1 cellular context compared by ENCODE assay signal in genomic region chr17:40648326-40648968, GRCh38.
TF ChIP-seq lines count a peak whose summit lies in the region.

No MANE protein-coding gene starts in this region.

TF ChIP-seq in HepG2, 621 proteins besides CTCF, POLR2A, EP300 and RAD21 (continued from another document):
- TF ChIP-seq, protein P1, sequence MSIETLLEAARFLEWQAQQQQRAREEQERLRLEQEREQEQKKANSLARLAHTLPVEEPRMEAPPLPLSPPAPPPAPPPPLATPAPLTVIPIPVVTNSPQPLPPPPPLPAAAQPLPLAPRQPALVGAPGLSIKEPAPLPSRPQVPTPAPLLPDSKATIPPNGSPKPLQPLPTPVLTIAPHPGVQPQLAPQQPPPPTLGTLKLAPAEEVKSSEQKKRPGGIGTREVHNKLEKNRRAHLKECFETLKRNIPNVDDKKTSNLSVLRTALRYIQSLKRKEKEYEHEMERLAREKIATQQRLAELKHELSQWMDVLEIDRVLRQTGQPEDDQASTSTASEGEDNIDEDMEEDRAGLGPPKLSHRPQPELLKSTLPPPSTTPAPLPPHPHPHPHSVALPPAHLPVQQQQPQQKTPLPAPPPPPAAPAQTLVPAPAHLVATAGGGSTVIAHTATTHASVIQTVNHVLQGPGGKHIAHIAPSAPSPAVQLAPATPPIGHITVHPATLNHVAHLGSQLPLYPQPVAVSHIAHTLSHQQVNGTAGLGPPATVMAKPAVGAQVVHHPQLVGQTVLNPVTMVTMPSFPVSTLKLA (IDR thresholded peaks at IDR 0.05) = no peak
- no peak for TF ChIP-seq MAF1 (CRISPR knock-in tag; IDR thresholded peaks at IDR 0.05; ENCODE audit: borderline replicate concordance)
- no peak for TF ChIP-seq FOXO4 (CRISPR knock-in tag; conservative IDR thresholded peaks at IDR 0.05)
- TF ChIP-seq NFE2 (CRISPR knock-in tag; IDR thresholded peaks at IDR 0.05) = no peak
- no peak; the same call in 1 of the 2 replicates for TF ChIP-seq IRF2 (CRISPR knock-in tag; IDR thresholded peaks at IDR 0.05)
- TF ChIP-seq TEAD2 (CRISPR knock-in tag; IDR thresholded peaks at IDR 0.05) = no peak; the same call in 1 of the 2 replicates
- TF ChIP-seq TIGD3 (CRISPR knock-in tag; IDR thresholded peaks at IDR 0.05; ENCODE audit: borderline replicate concordance) = no peak
- peak; percentile 8; the same call in 1 of the 2 replicates for TF ChIP-seq FOXO1 (CRISPR knock-in tag; IDR thresholded peaks at IDR 0.05)
- TF ChIP-seq, protein P2, sequence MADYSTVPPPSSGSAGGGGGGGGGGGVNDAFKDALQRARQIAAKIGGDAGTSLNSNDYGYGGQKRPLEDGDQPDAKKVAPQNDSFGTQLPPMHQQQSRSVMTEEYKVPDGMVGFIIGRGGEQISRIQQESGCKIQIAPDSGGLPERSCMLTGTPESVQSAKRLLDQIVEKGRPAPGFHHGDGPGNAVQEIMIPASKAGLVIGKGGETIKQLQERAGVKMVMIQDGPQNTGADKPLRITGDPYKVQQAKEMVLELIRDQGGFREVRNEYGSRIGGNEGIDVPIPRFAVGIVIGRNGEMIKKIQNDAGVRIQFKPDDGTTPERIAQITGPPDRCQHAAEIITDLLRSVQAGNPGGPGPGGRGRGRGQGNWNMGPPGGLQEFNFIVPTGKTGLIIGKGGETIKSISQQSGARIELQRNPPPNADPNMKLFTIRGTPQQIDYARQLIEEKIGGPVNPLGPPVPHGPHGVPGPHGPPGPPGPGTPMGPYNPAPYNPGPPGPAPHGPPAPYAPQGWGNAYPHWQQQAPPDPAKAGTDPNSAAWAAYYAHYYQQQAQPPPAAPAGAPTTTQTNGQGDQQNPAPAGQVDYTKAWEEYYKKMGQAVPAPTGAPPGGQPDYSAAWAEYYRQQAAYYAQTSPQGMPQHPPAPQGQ (CRISPR knock-in tag; IDR thresholded peaks at IDR 0.05; ENCODE audit: borderline replicate concordance) = no peak
- TF ChIP-seq, protein P3, sequence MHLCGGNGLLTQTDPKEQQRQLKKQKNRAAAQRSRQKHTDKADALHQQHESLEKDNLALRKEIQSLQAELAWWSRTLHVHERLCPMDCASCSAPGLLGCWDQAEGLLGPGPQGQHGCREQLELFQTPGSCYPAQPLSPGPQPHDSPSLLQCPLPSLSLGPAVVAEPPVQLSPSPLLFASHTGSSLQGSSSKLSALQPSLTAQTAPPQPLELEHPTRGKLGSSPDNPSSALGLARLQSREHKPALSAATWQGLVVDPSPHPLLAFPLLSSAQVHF (CRISPR knock-in tag; IDR thresholded peaks at IDR 0.05) = no peak; the same call in 1 of the 2 replicates
- no peak for TF ChIP-seq ZNF280D (CRISPR knock-in tag; IDR thresholded peaks at IDR 0.05)
- no peak for TF ChIP-seq ZNF121 (CRISPR knock-in tag; IDR thresholded peaks at IDR 0.05)
- TF ChIP-seq, protein P4, sequence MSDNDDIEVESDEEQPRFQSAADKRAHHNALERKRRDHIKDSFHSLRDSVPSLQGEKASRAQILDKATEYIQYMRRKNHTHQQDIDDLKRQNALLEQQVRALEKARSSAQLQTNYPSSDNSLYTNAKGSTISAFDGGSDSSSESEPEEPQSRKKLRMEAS (IDR thresholded peaks at IDR 0.05) = 0 out of 2 replicates have a peak, but pooled peaks have one; percentile 20
- TF ChIP-seq ZNF235 (CRISPR knock-in tag; IDR thresholded peaks at IDR 0.05; ENCODE audit: borderline replicate concordance) = no peak; the same call in 1 of the 2 replicates
- TF ChIP-seq NRL (CRISPR knock-in tag; IDR thresholded peaks at IDR 0.05; ENCODE audit: borderline replicate concordance) = no peak; the same call in 1 of the 2 replicates
- 0 out of 2 replicates have a peak, but pooled peaks have one; percentile 72 for TF ChIP-seq ATF5 (CRISPR knock-in tag; IDR thresholded peaks at IDR 0.05; ENCODE audit: low read depth)
- no peak for TF ChIP-seq ZNF670 (CRISPR knock-in tag; IDR thresholded peaks at IDR 0.05; ENCODE audit: borderline replicate concordance)
- TF ChIP-seq ZNF775 (CRISPR knock-in tag; IDR thresholded peaks at IDR 0.05; ENCODE audit: borderline replicate concordance) = no peak
